In genomic region chr13:98297043-98297442, GRCh38 we compare ENCODE assay signal across 17 cellular contexts.
DNase-seq lines count a peak whose midpoint lies in the region; TF ChIP-seq lines count a peak whose summit lies in the region.
"Had no signal": no experiment of that assay in that cellular context is flagged by ENCODE, and none has a peak within 500 bp of the region (broad histone marks: within the 10 kb centered on the region; RNA-seq: fewer than 3 reads in every experiment).

No MANE protein-coding gene starts in this region.

- TF ChIP-seq EP300 in sigmoid colon (IDR thresholded peaks at IDR 0.05): no peak

- DNase-seq in NCI-H1092 treated with DMSO at 0.1 percent for 48 hours (lab: John Stamatoyannopoulos, UW) (peak; percentile 47), NCI-H1092 (lab: John Stamatoyannopoulos, UW) (no peak), NCI-H1105 (lab: John Stamatoyannopoulos, UW) (peak; percentile 14), NCI-H748 treated with DMSO at 0.1 percent for 48 hours (lab: John Stamatoyannopoulos, UW) (peak; percentile 76), mesenchymal stem cell (no peak), sigmoid colon (no peak), GM19240 (ENCODE audit: insufficient read length, low spot score) (no peak), ureter (ENCODE audit: low spot score) (no peak)
- DNase-seq: DMS53, HCEC 1CT, NCI-H2171 treated with DMSO at 0.1 percent for 48 hours, NCI-H510A had no signal

- peaks cover 21% of the 10 kb centered on the region for H3K4me1 ChIP-seq in mesenchymal stem cell (ENCODE audit: control insufficient read depth, insufficient read depth, low read depth, low read length)
- H3K4me1 ChIP-seq in sigmoid colon: peaks cover 0 to 71% (median 59%) of the 10 kb centered on the region in 4 donors

- H3K18ac ChIP-seq in mesenchymal stem cell (ENCODE audit: low read depth in 1 of 2, low read length in 2 of 2): peak overlapping the region in 1 of 2 experiments; percentile 25

- H3K9me3 ChIP-seq in mesenchymal stem cell (ENCODE audit: control insufficient read depth, low read length) (no peaks in the 10 kb centered on the region), sigmoid colon (no peaks in the 10 kb centered on the region)
- H3K9me3 ChIP-seq: BLaER1 treated with 17β-estradiol and CSF1 and Interleukin-3, amounts not matched to agents 10 nM and 100 nM had no signal

- peak overlapping the region in 1 of 2 experiments; percentile 57 for H3K23ac ChIP-seq in mesenchymal stem cell (ENCODE audit: low read length in 2 of 2)

- peak overlapping the region; percentile 10 for H4K8ac ChIP-seq in mesenchymal stem cell (ENCODE audit: low read length)

- H2AFZ ChIP-seq in mesenchymal stem cell (ENCODE audit: low read depth, low read length): no peak overlapping the region

- H2BK12ac ChIP-seq in mesenchymal stem cell (ENCODE audit: low read length in 2 of 2): no peak overlapping the region

- TF ChIP-seq POLR2A in sigmoid colon (IDR thresholded peaks at IDR 0.05): no peak

- H2BK5ac ChIP-seq in mesenchymal stem cell (ENCODE audit: low read depth, low read length, poor library complexity, severe bottlenecking): no peak overlapping the region

- H2BK120ac ChIP-seq in mesenchymal stem cell (ENCODE audit: low read depth, low read length): no peak overlapping the region

- H3K27ac ChIP-seq in mesenchymal stem cell (ENCODE audit: low read length, poor library complexity, severe bottlenecking) (no peak overlapping the region), sigmoid colon (no peak overlapping the region)
- H3K27ac ChIP-seq: 22Rv1; BLaER1 treated with 17β-estradiol and CSF1 and Interleukin-3, amounts not matched to agents 10 nM and 100 nM; RWPE1 had no signal

- H3K4me2 ChIP-seq in mesenchymal stem cell (ENCODE audit: low read length, poor library complexity, severe bottlenecking): no peak overlapping the region
- H3K4me2 ChIP-seq: BLaER1 treated with 17β-estradiol and CSF1 and Interleukin-3, amounts not matched to agents 10 nM and 100 nM had no signal

- H3K27me3 ChIP-seq in mesenchymal stem cell (ENCODE audit: control insufficient read depth in 1 of 2, insufficient read depth in 1 of 2, low read length in 2 of 2) (no peaks in the 10 kb centered on the region), sigmoid colon (no peaks in the 10 kb centered on the region)
- H3K27me3 ChIP-seq: BLaER1 treated with 17β-estradiol and CSF1 and Interleukin-3, amounts not matched to agents 10 nM and 100 nM had no signal

- 76% methylated on average over 5 of the region's 5 CpGs for WGBS in mesenchymal stem cell
- 28 to 71% methylated on average over 5 of the region's 5 CpGs for WGBS in sigmoid colon, 2 donors

- no peak overlapping the region for H4K91ac ChIP-seq in mesenchymal stem cell (ENCODE audit: low read length)

- intact Hi-C loops in sigmoid colon (cut with DNase I): no loop called here

- no peak overlapping the region for H3K9ac ChIP-seq in mesenchymal stem cell (ENCODE audit: low read length)
- H3K9ac ChIP-seq: BLaER1 treated with 17β-estradiol and CSF1 and Interleukin-3, amounts not matched to agents 10 nM and 100 nM had no signal

- H3K4me3 ChIP-seq in mesenchymal stem cell (ENCODE audit: insufficient read depth in 1 of 2, low read depth in 1 of 2, low read length in 2 of 2) (no peak overlapping the region), sigmoid colon (no peak overlapping the region)
- H3K4me3 ChIP-seq: BLaER1 treated with 17β-estradiol and CSF1 and Interleukin-3, amounts not matched to agents 10 nM and 100 nM; GM12878; K562 had no signal

- H2BK15ac ChIP-seq in mesenchymal stem cell (ENCODE audit: low read depth, poor library complexity, severe bottlenecking): no peak overlapping the region

- TF ChIP-seq CTCF in sigmoid colon (IDR thresholded peaks at IDR 0.05): no peak

- H3K4ac ChIP-seq in mesenchymal stem cell (ENCODE audit: low read depth in 1 of 2, low read length in 2 of 2): no peak overlapping the region

- peaks cover 38% of the 10 kb centered on the region for H3K79me1 ChIP-seq in mesenchymal stem cell (replicated peaks; ENCODE audit: low read length, poor library complexity, severe bottlenecking)

- no peak overlapping the region for H2AK5ac ChIP-seq in mesenchymal stem cell (ENCODE audit: low read length, severe bottlenecking)

- H3K14ac ChIP-seq in mesenchymal stem cell (ENCODE audit: low read length in 2 of 2): no peak overlapping the region

- peaks cover 0 to 4% of the 10 kb centered on the region in 2 experiments for H3K36me3 ChIP-seq in mesenchymal stem cell (ENCODE audit: control insufficient read depth in 1 of 2, insufficient read depth in 2 of 2, low read depth in 1 of 2, low read length in 2 of 2)
- no peaks in the 10 kb centered on the region for H3K36me3 ChIP-seq in sigmoid colon
- H3K36me3 ChIP-seq: BLaER1 treated with 17β-estradiol and CSF1 and Interleukin-3, amounts not matched to agents 10 nM and 100 nM had no signal

Comparison
In these comparisons a context has a peak if more than half of its experiments do, and no peak if none do; other contexts are left out.
1. DNase-seq: peak in NCI-H1092 treated with DMSO at 0.1 percent for 48 hours (single experiment), NCI-H1105 (single experiment) and NCI-H748 treated with DMSO at 0.1 percent for 48 hours (single experiment); none in NCI-H1092 (single experiment), mesenchymal stem cell (single experiment), sigmoid colon (single experiment), GM19240 (single experiment) and ureter (single experiment).